Comparison of ENCODE assay signal across 8 cellular contexts in the genomic region with DNA sequence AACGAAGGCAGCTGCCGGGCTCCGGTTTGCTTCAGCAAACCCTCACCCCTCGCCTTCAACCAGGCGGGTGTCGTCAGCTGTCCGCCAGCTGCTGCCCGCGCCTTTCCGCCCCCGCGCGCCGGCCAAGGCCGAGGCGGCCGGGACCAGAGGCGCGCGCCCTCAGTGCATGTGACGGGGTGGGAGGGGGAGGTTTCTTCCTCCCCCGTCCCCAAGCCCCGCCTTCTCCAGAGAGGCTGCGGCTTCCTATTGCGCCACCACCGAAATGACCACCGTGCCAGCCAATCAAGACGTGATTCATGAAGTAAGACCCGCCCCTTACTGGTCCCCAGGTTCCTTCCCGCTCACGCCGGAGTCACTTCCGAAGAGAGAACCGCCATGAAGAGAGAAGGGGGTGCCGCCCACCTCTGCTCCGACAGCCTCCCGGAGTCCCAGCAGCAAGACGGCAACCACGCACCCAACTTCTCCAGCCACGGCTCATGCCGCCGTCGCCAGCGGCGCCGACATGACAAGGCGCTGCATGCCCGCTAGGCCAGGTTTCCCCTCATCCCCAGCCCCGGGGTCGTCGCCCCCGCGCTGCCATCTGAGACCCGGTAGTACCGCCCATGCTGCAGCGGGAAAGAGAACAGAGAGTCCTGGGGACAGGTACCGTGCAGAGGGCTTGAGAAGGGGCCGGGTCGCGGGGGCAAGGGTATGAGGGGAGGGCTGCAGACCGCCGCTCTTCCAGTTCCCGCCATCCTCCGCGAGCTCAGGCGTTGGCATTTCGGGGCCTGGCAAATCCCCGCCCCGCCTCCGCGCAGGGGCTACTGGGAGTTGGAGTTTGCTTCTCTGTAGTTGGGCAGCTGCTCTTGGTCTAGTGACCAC. TPM values are rescaled to one million over a fixed set of nuclear protein-coding genes. Genes with fewer than 3 reads are reported as not detected.
DNase-seq lines count a peak whose midpoint lies in the region; ATAC-seq, FAIRE-seq and TF ChIP-seq lines count a peak whose summit lies in the region.

A gene with protein sequence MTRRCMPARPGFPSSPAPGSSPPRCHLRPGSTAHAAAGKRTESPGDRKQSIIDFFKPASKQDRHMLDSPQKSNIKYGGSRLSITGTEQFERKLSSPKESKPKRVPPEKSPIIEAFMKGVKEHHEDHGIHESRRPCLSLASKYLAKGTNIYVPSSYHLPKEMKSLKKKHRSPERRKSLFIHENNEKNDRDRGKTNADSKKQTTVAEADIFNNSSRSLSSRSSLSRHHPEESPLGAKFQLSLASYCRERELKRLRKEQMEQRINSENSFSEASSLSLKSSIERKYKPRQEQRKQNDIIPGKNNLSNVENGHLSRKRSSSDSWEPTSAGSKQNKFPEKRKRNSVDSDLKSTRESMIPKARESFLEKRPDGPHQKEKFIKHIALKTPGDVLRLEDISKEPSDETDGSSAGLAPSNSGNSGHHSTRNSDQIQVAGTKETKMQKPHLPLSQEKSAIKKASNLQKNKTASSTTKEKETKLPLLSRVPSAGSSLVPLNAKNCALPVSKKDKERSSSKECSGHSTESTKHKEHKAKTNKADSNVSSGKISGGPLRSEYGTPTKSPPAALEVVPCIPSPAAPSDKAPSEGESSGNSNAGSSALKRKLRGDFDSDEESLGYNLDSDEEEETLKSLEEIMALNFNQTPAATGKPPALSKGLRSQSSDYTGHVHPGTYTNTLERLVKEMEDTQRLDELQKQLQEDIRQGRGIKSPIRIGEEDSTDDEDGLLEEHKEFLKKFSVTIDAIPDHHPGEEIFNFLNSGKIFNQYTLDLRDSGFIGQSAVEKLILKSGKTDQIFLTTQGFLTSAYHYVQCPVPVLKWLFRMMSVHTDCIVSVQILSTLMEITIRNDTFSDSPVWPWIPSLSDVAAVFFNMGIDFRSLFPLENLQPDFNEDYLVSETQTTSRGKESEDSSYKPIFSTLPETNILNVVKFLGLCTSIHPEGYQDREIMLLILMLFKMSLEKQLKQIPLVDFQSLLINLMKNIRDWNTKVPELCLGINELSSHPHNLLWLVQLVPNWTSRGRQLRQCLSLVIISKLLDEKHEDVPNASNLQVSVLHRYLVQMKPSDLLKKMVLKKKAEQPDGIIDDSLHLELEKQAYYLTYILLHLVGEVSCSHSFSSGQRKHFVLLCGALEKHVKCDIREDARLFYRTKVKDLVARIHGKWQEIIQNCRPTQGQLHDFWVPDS (plus strand): TSS at position 355 of the 861 bp plus-strand sequence. CDS start 148 bp downstream, at position 503.

- H3K4me3 ChIP-seq in Loucy (ENCODE audit: low read length, poor library complexity, severe bottlenecking) = peak within 1 kb of the TSS; percentile 88

- no peaks in the 10 kb centered on the region for H3K9me3 ChIP-seq in Loucy (ENCODE audit: insufficient read depth, low read depth, low read length)

- peaks cover 28 to 43% of the 10 kb centered on the region in 2 donors for H3K4me1 Mint-ChIP-seq in natural killer cell

- peak within 1 kb of the TSS; percentile 95 for H2AFZ ChIP-seq in Loucy (ENCODE audit: low read length)

- H3K9me2 ChIP-seq in Loucy (replicated peaks; ENCODE audit: low read depth, low read length) = no peaks in the 10 kb centered on the region

- no peaks in the 10 kb centered on the region for H3K27me3 ChIP-seq in Loucy (ENCODE audit: insufficient read depth, low read length, poor library complexity, severe bottlenecking)

- H4K20me1 ChIP-seq in Loucy (ENCODE audit: insufficient read depth, low read length, poor library complexity, severe bottlenecking) = peaks cover 44% of the 10 kb centered on the region

- intact Hi-C loops in natural killer cell (cut with micrococcal nuclease) = loop anchor here (2.0 kb wide), 1 partner anchor 148 kb away; the partner anchor contains the start of gene KAZALD1

- H3K27me3 Mint-ChIP-seq in natural killer cell (ENCODE audit: low read depth in 2 of 2) = no peaks in the 10 kb centered on the region

- H3F3A ChIP-seq in Loucy (ENCODE audit: low read depth) = 0 out of 2 replicates have a peak, but pooled peaks cover 2% of the 10 kb centered on the region

- H3K9ac ChIP-seq in Loucy (ENCODE audit: low read depth, low read length, poor library complexity, severe bottlenecking) = peak within 1 kb of the TSS; percentile 95

- peaks cover 66% of the 10 kb centered on the region for H3K4me1 ChIP-seq in Loucy (ENCODE audit: insufficient read depth, low read length, poor library complexity, severe bottlenecking)

- FAIRE-seq in H54 (lab: Jason Lieb, UNC) = peak; percentile 90

- peak within 1 kb of the TSS; percentile 98 for H3K4me3 Mint-ChIP-seq in natural killer cell

- TF ChIP-seq POLR2A in H54 (IDR thresholded peaks at IDR 0.05; ENCODE audit: low read depth, low read length) (peak; percentile 71), Raji (IDR thresholded peaks at IDR 0.05; ENCODE audit: insufficient read depth, low read depth, low read length) (peak; percentile 82)

- peaks cover 53% of the 10 kb centered on the region for H3K79me2 ChIP-seq in Loucy (ENCODE audit: insufficient read depth, low read length)

- H3K27ac Mint-ChIP-seq in natural killer cell = peak within 1 kb of the TSS; percentile 96

- TF ChIP-seq CTCF in Loucy (conservative IDR thresholded peaks at IDR 0.05; ENCODE audit: low read length) = no peak
- TF ChIP-seq CTCF in natural killer cell (IDR thresholded peaks at IDR 0.05) = no peak

- H3K4me2 ChIP-seq in Loucy (ENCODE audit: low read depth, low read length, poor library complexity, severe bottlenecking) = peak within 1 kb of the TSS; percentile 90

- ATAC-seq in natural killer cell = peak; percentile 91 to 97 (median 92)

- H3K36me3 Mint-ChIP-seq in natural killer cell = peaks cover 8% of the 10 kb centered on the region

- DNase-seq in EL (peak; percentile 99), H54 (ENCODE audit: insufficient read length, low spot score) (peak; percentile 84), fibroblast of peridontal ligament (ENCODE audit: extremely low read depth) (peak; percentile 98), natural killer cell (peak; percentile 89)
- peak; percentile 87 for DNase-seq in activated T-helper 9 cell treated with anti-CD3 and anti-CD28 coated beads, Interleukin-2, amount 50 U/mL, for 16 hours (ENCODE audit: low read depth)
- DNase-seq in stimulated activated naive CD4-positive, alpha-beta T cell treated with Interleukin-2 at 50 U/mL for 16 hours (lab: John Stamatoyannopoulos, UW) = peak; percentile 91

- H3K36me3 ChIP-seq in Loucy (ENCODE audit: insufficient read depth, low read length) = peaks cover 15% of the 10 kb centered on the region; the same call in 1 of the 2 replicates

- no peaks in the 10 kb centered on the region for H3K9me3 Mint-ChIP-seq in natural killer cell

RNA-seq across cellular contexts. Expression of the gene that starts here (rescaled TPM):
- 10 to 100 TPM; 24.2 to 35.4 (median 30.9) TPM for total RNA-seq in natural killer cell

Comparison
In these comparisons a context has a peak if more than half of its experiments do, and no peak if none do; other contexts are left out.
1. Peak in every context shown above with its lines: DNase-seq, ATAC-seq and H3K4me3 ChIP-seq.